ENCODE assay signal across 14 cellular contexts in genomic region chr16:51113254-51114125, GRCh38. TPM values are rescaled to one million over a fixed set of nuclear protein-coding genes. Genes with fewer than 3 reads are reported as not detected.
A peak's percentile ranks its signal among the peaks of the same experiment; 100 is the strongest.
DNase-seq lines count a peak whose midpoint lies in the region; TF ChIP-seq lines count a peak whose summit lies in the region.
"Had no signal": no experiment of that assay in that cellular context is flagged by ENCODE, and none has a peak within 500 bp of the region (broad histone marks: within the 10 kb centered on the region; RNA-seq: fewer than 3 reads in every experiment).

No MANE protein-coding gene starts in this region.

- no peaks in the 10 kb centered on the region for H3K79me1 ChIP-seq in H9 (ENCODE audit: insufficient read depth, low read depth, low read length, poor library complexity, severe bottlenecking)

- no peak overlapping the region for H4K8ac ChIP-seq in H9 (replicated peaks; ENCODE audit: insufficient read length, low read depth, low read length)

- no peaks in the 10 kb centered on the region for H3K36me3 ChIP-seq in neural cell (ENCODE audit: insufficient read depth, low read length)

- no CpG with 5 or more reads among the region's 49 CpGs for WGBS in H9 (ENCODE audit: extremely low coverage, insufficient read length, low lambda C conversion rate)

- no peaks in the 10 kb centered on the region for H3K9me2 ChIP-seq in neural cell (ENCODE audit: insufficient read depth, low read length)

- no peak overlapping the region for H3K56ac ChIP-seq in H9 (ENCODE audit: insufficient read length, low read depth, low read length)

- peaks cover 47% of the 10 kb centered on the region for H3K27me3 Mint-ChIP-seq in H9 (ENCODE audit: low read depth)

- H3F3A ChIP-seq in neural cell (ENCODE audit: insufficient read depth, low read length, poor library complexity, severe bottlenecking), result no peaks in the 10 kb centered on the region

- H3K4me3 Mint-ChIP-seq in H9, result peak overlapping the region; percentile 52 to 72
- H3K4me3 Mint-ChIP-seq: effector memory CD8-positive, alpha-beta T cell; stimulated activated naive CD8-positive, alpha-beta T cell treated with anti-CD3 and anti-CD28 coated beads, Interleukin-15, amount 100 ng/mL, for 72 hours had no signal

- H2AFZ ChIP-seq in H9 (ENCODE audit: low read length), result no peak overlapping the region
- no peak overlapping the region for H2AFZ ChIP-seq in neural cell (ENCODE audit: low read depth, low read length)

- TF ChIP-seq CTCF in GM12865 (IDR thresholded peaks at IDR 0.05; ENCODE audit: insufficient read depth, low read depth, low read length, missing control alignments), result no peak
- TF ChIP-seq CTCF in H9 (conservative IDR thresholded peaks at IDR 0.05), result no peak
- no peak for TF ChIP-seq CTCF in neural cell (IDR thresholded peaks at IDR 0.05; ENCODE audit: poor library complexity, severe bottlenecking)

- no peak overlapping the region; a peak in 1 of 7 replicates for H3K27ac Mint-ChIP-seq in H9
- H3K27ac Mint-ChIP-seq: effector memory CD8-positive, alpha-beta T cell; stimulated activated naive CD8-positive, alpha-beta T cell treated with anti-CD3 and anti-CD28 coated beads, Interleukin-15, amount 100 ng/mL, for 72 hours had no signal

- DNase-seq in GM12865 (ENCODE audit: low read depth), result peak; percentile 14
- peak; percentile 36 for DNase-seq in H9
- peak; percentile 73 for DNase-seq in ecto neural progenitor cell (ENCODE audit: low spot score)
- no peak for DNase-seq in NOMO-1 (lab: John Stamatoyannopoulos, UW; ENCODE audit: unreplicated experiment in 2 of 2)
- DNase-seq in ACHN, result no peak
- no peak for DNase-seq in kidney glomerular epithelial cell (lab: John Stamatoyannopoulos, UW)
- DNase-seq in NCI-H345 (lab: John Stamatoyannopoulos, UW), result no peak
- DNase-seq: activated T-cell treated with anti-CD3 and anti-CD28 coated beads, Interleukin-2, amount 50 U/mL, for 48 hours; effector memory CD8-positive, alpha-beta T cell; midbrain; NCI-H187; stimulated activated naive CD8-positive, alpha-beta T cell treated with anti-CD3 and anti-CD28 coated beads, Interleukin-15, amount 100 ng/mL, for 72 hours had no signal

- H2AK5ac ChIP-seq in H9 (ENCODE audit: insufficient read length, low read length), result no peak overlapping the region

- H3K27ac ChIP-seq in H9 (ENCODE audit: insufficient read length, low read depth, low read length) (no peak overlapping the region), neural cell (ENCODE audit: low read length) (no peak overlapping the region)
- H3K27ac ChIP-seq: SK-N-MC had no signal

- no peak overlapping the region for H2BK120ac ChIP-seq in H9 (ENCODE audit: low read depth, low read length, poor library complexity, severe bottlenecking)

- no peak overlapping the region for H4K5ac ChIP-seq in H9 (ENCODE audit: insufficient read length, low read depth, low read length)

- no peaks in the 10 kb centered on the region for H4K20me1 ChIP-seq in H9 (ENCODE audit: control insufficient read depth, insufficient read depth, insufficient read length)
- no peaks in the 10 kb centered on the region for H4K20me1 ChIP-seq in neural cell (ENCODE audit: insufficient read depth)

- H3K9me3 ChIP-seq in H9 (ENCODE audit: control insufficient read depth, low read depth, low read length) (no peaks in the 10 kb centered on the region), neural cell (ENCODE audit: low read length) (no peaks in the 10 kb centered on the region)

- H3K9ac ChIP-seq in H9 (ENCODE audit: extremely low read depth, insufficient read length, low read length) (no peak overlapping the region), neural cell (ENCODE audit: low read length) (no peak overlapping the region)

- no peak overlapping the region for H3K4ac ChIP-seq in H9 (ENCODE audit: low read depth, low read length)

- no peak overlapping the region for H4K91ac ChIP-seq in H9 (ENCODE audit: insufficient read length, low read depth, low read length)

- peaks cover 4% of the 10 kb centered on the region for H3K23me2 ChIP-seq in H9 (ENCODE audit: insufficient read length, low read depth, low read length, poor library complexity, severe bottlenecking)

- H3K27me3 ChIP-seq in H9 (ENCODE audit: insufficient read depth, low read length) (peaks cover 5% of the 10 kb centered on the region; the same call in 1 of the 2 replicates), neural cell (ENCODE audit: insufficient read depth, low read depth, low read length) (peaks cover 25% of the 10 kb centered on the region)

- no peak overlapping the region for H3T11ph ChIP-seq in H9 (ENCODE audit: low read length)

- H3K9me3 Mint-ChIP-seq in H9, result peaks cover 3 to 6% of the 10 kb centered on the region in 2 experiments; a peak in 3 of 5 replicates
- H3K9me3 Mint-ChIP-seq: effector memory CD8-positive, alpha-beta T cell had no signal

- no peak overlapping the region for H3K18ac ChIP-seq in H9 (ENCODE audit: insufficient read length, low read depth, low read length)

- H3K4me3 ChIP-seq in GM12865 (ENCODE audit: low read depth, low read length), result peak overlapping the region; percentile 4
- H3K4me3 ChIP-seq in neural cell (ENCODE audit: low read length), result peak overlapping the region; percentile 56
- H3K4me3 ChIP-seq: SK-N-MC had no signal

- no peak overlapping the region for H3K23ac ChIP-seq in H9 (ENCODE audit: insufficient read length, low read depth, low read length)

- H2BK20ac ChIP-seq in H9 (ENCODE audit: low read depth, low read length, poor library complexity, severe bottlenecking), result no peak overlapping the region

- H3K4me1 Mint-ChIP-seq in H9, result peaks cover 41 to 48% of the 10 kb centered on the region in 2 experiments

- H2BK5ac ChIP-seq in H9 (ENCODE audit: insufficient read length, low read length), result no peak overlapping the region

- TF ChIP-seq RAD21 in neural cell (conservative IDR thresholded peaks at IDR 0.05), result no peak

- H3K4me2 ChIP-seq in H9 (ENCODE audit: insufficient read depth, insufficient read length, low read length) (peak overlapping the region; percentile 70), neural cell (ENCODE audit: low read length) (no peak overlapping the region)

- H2BK15ac ChIP-seq in H9 (ENCODE audit: low read depth, low read length), result no peak overlapping the region

- TF ChIP-seq EP300 in neural cell (conservative IDR thresholded peaks at IDR 0.05; ENCODE audit: poor library complexity, severe bottlenecking), result no peak

- H3K4me1 ChIP-seq in H9 (ENCODE audit: insufficient read depth, low read length), result no peaks in the 10 kb centered on the region; the same call in 1 of the 2 replicates

- in situ Hi-C loops in ACHN (cut with HindIII; ENCODE audit: low pct_ligation_motif_present, low pct_unique_long_range_greater_than_20kb, low sequenced_read_pairs), result no loop called here

- peaks cover 0 to 5% (median 3%) of the 10 kb centered on the region in 3 experiments; a peak in 2 of 7 replicates for H3K36me3 Mint-ChIP-seq in H9 (ENCODE audit: insufficient read depth in 1 of 3, low read depth in 3 of 3)

- no peak overlapping the region for H3K14ac ChIP-seq in H9 (ENCODE audit: insufficient read depth, low read length)

- no peaks in the 10 kb centered on the region for H3K79me2 ChIP-seq in H9 (ENCODE audit: insufficient read depth, low read length)
- no peaks in the 10 kb centered on the region for H3K79me2 ChIP-seq in neural cell (replicated peaks; ENCODE audit: insufficient read depth, low read length)

- H2BK12ac ChIP-seq in H9 (ENCODE audit: insufficient read length, low read depth, low read length), result no peak overlapping the region

TF ChIP-seq in neural cell, 6 proteins besides CTCF, POLR2A, EP300 and RAD21:
- TF ChIP-seq REST (IDR thresholded peaks at IDR 0.05; ENCODE audit: borderline replicate concordance), result no peak
- no peak for TF ChIP-seq SMC3 (conservative IDR thresholded peaks at IDR 0.05; ENCODE audit: poor library complexity)
- TF ChIP-seq TAF1 (IDR thresholded peaks at IDR 0.05; ENCODE audit: low read depth), result no peak
- no peak for TF ChIP-seq EZH2 (IDR thresholded peaks at IDR 0.05; ENCODE audit: borderline replicate concordance, insufficient read depth, low read length, poor library complexity, severe bottlenecking)
- TF ChIP-seq MXI1 (conservative IDR thresholded peaks at IDR 0.05; ENCODE audit: poor library complexity, severe bottlenecking), result no peak
- no peak for TF ChIP-seq POLR2AphosphoS5 (IDR thresholded peaks at IDR 0.05)

RNA-seq across cellular contexts. Expression of gene SALL1, which starts 37.6 kb away (rescaled TPM):
- total RNA-seq in H9 (2021), result 87.6 and 101 TPM in 2 replicates
- 0.08 and 0.22 TPM in 2 replicates for polyA plus RNA-seq in neural cell
- 0.69 and 2.4 TPM in 2 replicates for polyA minus RNA-seq in neural cell

Comparison
In these comparisons a context has a peak if more than half of its experiments do, and no peak if none do; other contexts are left out.
1. DNase-seq: peak in GM12865 (single experiment), H9 (single experiment) and ecto neural progenitor cell (single experiment); none in NOMO-1 (0 of 2), ACHN (single experiment), kidney glomerular epithelial cell (single experiment) and NCI-H345 (single experiment).